In genomic region chr11:2420502-2421225, GRCh38 we compare ENCODE assay signal across 8 cellular contexts. TPM values are rescaled to one million over a fixed set of nuclear protein-coding genes. Genes with fewer than 3 reads are reported as not detected.
DNase-seq lines count a peak whose midpoint lies in the region; ATAC-seq and TF ChIP-seq lines count a peak whose summit lies in the region.

No MANE protein-coding gene starts in this region.

- ATAC-seq in foreskin keratinocyte (peak; percentile 75), omental fat pad (ENCODE audit: low FRiP score) (peak; percentile 80)

- H3K4me1 ChIP-seq in foreskin keratinocyte, result no peaks in the 10 kb centered on the region

- H3K27ac ChIP-seq in foreskin keratinocyte, result no peak overlapping the region

- no peaks in the 10 kb centered on the region for H3K27me3 ChIP-seq in foreskin keratinocyte

- TF ChIP-seq CTCF in LNCAP (IDR thresholded peaks at IDR 0.05) (peak; percentile 86), foreskin keratinocyte (conservative IDR thresholded peaks at IDR 0.05) (peak; percentile 92), omental fat pad (IDR thresholded peaks at IDR 0.05) (peak in 1 of 3 donors; percentile 85)

- DNase-seq in NCI-H510A treated with DMSO at 0.1 percent for 48 hours (lab: John Stamatoyannopoulos, UW), result peak; percentile 20
- DNase-seq in NCI-H510A (lab: John Stamatoyannopoulos, UW), result no peak
- DNase-seq in RPMI8226, result peak; percentile 79
- peak; percentile 63 for DNase-seq in activated T-helper 9 cell treated with anti-CD3 and anti-CD28 coated beads, Interleukin-2, amount 50 U/mL, for 16 hours (ENCODE audit: low read depth)
- DNase-seq in foreskin keratinocyte, result peak in 1 of 2 donors; percentile 35
- DNase-seq in omental fat pad (ENCODE audit: low spot score), result no peak
- peak; percentile 82 for DNase-seq in superior temporal gyrus (ENCODE audit: extremely low spot score)

RNA-seq across cellular contexts. Expression of gene TSSC4, which starts 20.1 kb away (rescaled TPM):
- total RNA-seq in foreskin keratinocyte, result 66.7 and 70.1 TPM in 2 replicates
- polyA plus RNA-seq in foreskin keratinocyte, result 58.5 and 64.5 TPM in 2 replicates
- total RNA-seq in omental fat pad, result 10 to 100 TPM; 29.9 to 59.7 (median 33.5) TPM

RNA-seq across cellular contexts. Expression of gene TRPM5, which starts 23.6 kb away (rescaled TPM):
- total RNA-seq in foreskin keratinocyte, result not detected in 2 replicates
- polyA plus RNA-seq in foreskin keratinocyte, result not detected in 2 replicates
- total RNA-seq in omental fat pad, result under 1 TPM in 1 of 4 donors, not detected in 3; 0.63 TPM

RNA-seq across cellular contexts. Expression of gene KCNQ1, which starts 24.1 kb away (rescaled TPM):
- total RNA-seq in foreskin keratinocyte, result not detected in 2 replicates
- not detected in 2 replicates for polyA plus RNA-seq in foreskin keratinocyte
- 1 to 10 TPM; 4.5 to 5.9 (median 5.2) TPM for total RNA-seq in omental fat pad

RNA-seq across cellular contexts. Expression of gene CD81, which starts 43.6 kb away (rescaled TPM):
- total RNA-seq in foreskin keratinocyte (240 and 248 TPM in 2 replicates), omental fat pad (100 to 1,000 TPM; 540 to 765 (median 577) TPM)
- 454 and 491 TPM in 2 replicates for polyA plus RNA-seq in foreskin keratinocyte

Comparison
In these comparisons a context has a peak if more than half of its experiments do, and no peak if none do; other contexts are left out.
1. DNase-seq: peak in NCI-H510A treated with DMSO at 0.1 percent for 48 hours (single experiment), RPMI8226 (single experiment), activated T-helper 9 cell treated with anti-CD3 and anti-CD28 coated beads, Interleukin-2, amount 50 U/mL, for 16 hours (single experiment) and superior temporal gyrus (single experiment); none in NCI-H510A (single experiment) and omental fat pad (single experiment).